In the genomic region with DNA sequence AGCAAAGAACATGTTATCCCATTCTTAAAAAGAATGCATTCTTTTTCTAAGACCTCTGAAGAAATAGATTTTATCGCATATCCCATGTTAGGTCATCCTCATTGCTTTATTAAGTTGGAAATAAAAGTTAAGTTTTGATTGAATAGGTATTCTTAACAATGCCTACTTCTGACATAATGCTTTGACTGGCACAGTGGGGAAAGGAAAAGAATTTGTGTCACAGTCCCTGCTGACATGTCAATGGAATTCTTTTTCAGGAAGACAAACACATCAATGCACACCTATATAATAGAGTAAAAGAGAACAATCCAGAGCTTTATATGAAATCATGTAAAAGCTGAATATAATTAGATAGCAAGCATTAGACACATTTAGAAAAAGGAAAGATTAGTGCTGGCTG, we compare ENCODE assay signal across 20 cellular contexts.
DNase-seq lines count a peak whose midpoint lies in the region; ATAC-seq and TF ChIP-seq lines count a peak whose summit lies in the region.
"Had no signal": no experiment of that assay in that cellular context is flagged by ENCODE, and none has a peak within 500 bp of the region (broad histone marks: within the 10 kb centered on the region; RNA-seq: fewer than 3 reads in every experiment).

No MANE protein-coding gene starts in this region.

- no peaks in the 10 kb centered on the region for H3K9me3 ChIP-seq in left ventricle myocardium inferior (replicated peaks)
- H3K9me3 ChIP-seq in esophagus muscularis mucosa, result no peaks in the 10 kb centered on the region
- no peaks in the 10 kb centered on the region for H3K9me3 ChIP-seq in neural cell (ENCODE audit: low read length)
- no peaks in the 10 kb centered on the region for H3K9me3 ChIP-seq in uterus
- H3K9me3 ChIP-seq in BE2C, result no peaks in the 10 kb centered on the region

- TF ChIP-seq EP300 in esophagus muscularis mucosa (IDR thresholded peaks at IDR 0.05) (no peak), neural cell (conservative IDR thresholded peaks at IDR 0.05; ENCODE audit: poor library complexity, severe bottlenecking) (peak; percentile 71)

- TF ChIP-seq RAD21 in neural cell (conservative IDR thresholded peaks at IDR 0.05), result no peak

- DNase-seq in left ventricle myocardium inferior, result no peak
- DNase-seq in Right ventricle myocardium inferior (ENCODE audit: missing footprints), result no peak
- DNase-seq in esophagus muscularis mucosa (ENCODE audit: extremely low spot score), result no peak
- no peak for DNase-seq in uterus
- DNase-seq in BE2C, result no peak
- DNase-seq: CD4-positive, CD25-positive, alpha-beta regulatory T cell; EL; GOT3; KG1; NCI-H1092 treated with DMSO at 0.1 percent for 48 hours; NCI-H1436 treated with DMSO at 0.1 percent for 48 hours; NCI-H2029; NCI-H2227 treated with DMSO at 0.1 percent for 48 hours; NCI-H510A; NCI-H774; NK-92 treated with Interleukin-12 subunit alpha and Interleukin-12 subunit beta, amount 100 ng/mL, for 24 hours had no signal

- no peak overlapping the region for H3K9ac ChIP-seq in neural cell (ENCODE audit: low read length)

- ATAC-seq in Right ventricle myocardium inferior, result no peak
- ATAC-seq in HG03095 (IDR thresholded peaks at IDR 0.05; ENCODE audit: unreplicated experiment), result no peak
- ATAC-seq: HCT116, Panc1 had no signal

- H3K4me1 ChIP-seq in left ventricle myocardium inferior, result peaks cover 77% of the 10 kb centered on the region
- peaks cover 30 to 55% (median 52%) of the 10 kb centered on the region in 4 donors for H3K4me1 ChIP-seq in esophagus muscularis mucosa
- peaks cover 5 to 8% of the 10 kb centered on the region in 2 donors for H3K4me1 ChIP-seq in uterus
- no peaks in the 10 kb centered on the region for H3K4me1 ChIP-seq in BE2C

- intact Hi-C loops in left ventricle myocardium inferior (cut with micrococcal nuclease) (no loop called here), Right ventricle myocardium inferior (cut with DNase I) (loop anchor here (5.0 kb wide), 1 partner anchor 62 kb away; no protein-coding TSS in a partner anchor), esophagus muscularis mucosa (cut with DNase I) (no loop called here), uterus (cut with DNase I; ENCODE audit: low total_unique reads) (loop anchor here (10.0 kb wide), 1 partner anchor 60 kb away; no protein-coding TSS in a partner anchor)

- TF ChIP-seq CTCF in left ventricle myocardium inferior (IDR thresholded peaks at IDR 0.05; ENCODE audit: borderline replicate concordance) (no peak), esophagus muscularis mucosa (IDR thresholded peaks at IDR 0.05) (no peak), neural cell (IDR thresholded peaks at IDR 0.05; ENCODE audit: poor library complexity, severe bottlenecking) (no peak), uterus (IDR thresholded peaks at IDR 0.05) (no peak), BE2C (IDR thresholded peaks at IDR 0.05; ENCODE audit: low read depth, low read length) (no peak)

- peak overlapping the region; percentile 77 for H3K27ac ChIP-seq in left ventricle myocardium inferior (replicated peaks)
- H3K27ac ChIP-seq in esophagus muscularis mucosa (replicated peaks in 1 of 4), result peak overlapping the region; percentile 59 to 65 (median 63)
- no peak overlapping the region for H3K27ac ChIP-seq in neural cell (ENCODE audit: low read length)
- H3K27ac ChIP-seq in uterus, result peak overlapping the region; percentile 66 to 73

- no peak overlapping the region for H2AFZ ChIP-seq in neural cell (ENCODE audit: low read depth, low read length)

- peaks cover 38% of the 10 kb centered on the region for H3K36me3 ChIP-seq in left ventricle myocardium inferior
- peaks cover 19 to 92% (median 57%) of the 10 kb centered on the region in 4 donors for H3K36me3 ChIP-seq in esophagus muscularis mucosa
- no peaks in the 10 kb centered on the region for H3K36me3 ChIP-seq in neural cell (ENCODE audit: insufficient read depth, low read length)
- no peaks in the 10 kb centered on the region for H3K36me3 ChIP-seq in uterus
- H3K36me3 ChIP-seq in BE2C, result no peaks in the 10 kb centered on the region

- WGBS in esophagus muscularis mucosa, result 97% methylated on average over 1 of the region's 1 CpG

- H3K79me2 ChIP-seq in neural cell (replicated peaks; ENCODE audit: insufficient read depth, low read length), result no peaks in the 10 kb centered on the region

- H3K27me3 ChIP-seq in left ventricle myocardium inferior (ENCODE audit: low read depth) (no peaks in the 10 kb centered on the region), esophagus muscularis mucosa (no peaks in the 10 kb centered on the region), neural cell (ENCODE audit: insufficient read depth, low read depth, low read length) (no peaks in the 10 kb centered on the region), uterus (no peaks in the 10 kb centered on the region), BE2C (no peaks in the 10 kb centered on the region)

- H3K4me3 ChIP-seq in left ventricle myocardium inferior, result no peak overlapping the region
- H3K4me3 ChIP-seq in esophagus muscularis mucosa, result no peak overlapping the region
- H3K4me3 ChIP-seq in neural cell (ENCODE audit: low read length), result no peak overlapping the region
- no peak overlapping the region for H3K4me3 ChIP-seq in uterus
- no peak overlapping the region for H3K4me3 ChIP-seq in BE2C (ENCODE audit: low read depth, low read length)

- TF ChIP-seq POLR2A in esophagus muscularis mucosa (IDR thresholded peaks at IDR 0.05; ENCODE audit: low read depth), result no peak
- no peak for TF ChIP-seq POLR2A in uterus (IDR thresholded peaks at IDR 0.05)

- no peaks in the 10 kb centered on the region for H3K9me2 ChIP-seq in neural cell (ENCODE audit: insufficient read depth, low read length)

- H4K20me1 ChIP-seq in neural cell (ENCODE audit: insufficient read depth), result no peaks in the 10 kb centered on the region

- H3K4me2 ChIP-seq in neural cell (ENCODE audit: low read length), result no peak overlapping the region

- peaks cover 3% of the 10 kb centered on the region for H3F3A ChIP-seq in neural cell (ENCODE audit: insufficient read depth, low read length, poor library complexity, severe bottlenecking)

TF ChIP-seq in neural cell, 6 proteins besides CTCF, POLR2A, EP300 and RAD21:
- no peak for TF ChIP-seq EZH2 (IDR thresholded peaks at IDR 0.05; ENCODE audit: borderline replicate concordance, insufficient read depth, low read length, poor library complexity, severe bottlenecking)
- peak; percentile 67 for TF ChIP-seq POLR2AphosphoS5 (IDR thresholded peaks at IDR 0.05)
TF ChIP-seq in neural cell: peak in this region for 1.

Comparison
In these comparisons a context has a peak if more than half of its experiments do, and no peak if none do; other contexts are left out.
1. intact Hi-C loops: an anchor here in Right ventricle myocardium inferior (5.0 kb wide) and uterus (10.0 kb wide); none called in left ventricle myocardium inferior and esophagus muscularis mucosa.